In the genomic region with DNA sequence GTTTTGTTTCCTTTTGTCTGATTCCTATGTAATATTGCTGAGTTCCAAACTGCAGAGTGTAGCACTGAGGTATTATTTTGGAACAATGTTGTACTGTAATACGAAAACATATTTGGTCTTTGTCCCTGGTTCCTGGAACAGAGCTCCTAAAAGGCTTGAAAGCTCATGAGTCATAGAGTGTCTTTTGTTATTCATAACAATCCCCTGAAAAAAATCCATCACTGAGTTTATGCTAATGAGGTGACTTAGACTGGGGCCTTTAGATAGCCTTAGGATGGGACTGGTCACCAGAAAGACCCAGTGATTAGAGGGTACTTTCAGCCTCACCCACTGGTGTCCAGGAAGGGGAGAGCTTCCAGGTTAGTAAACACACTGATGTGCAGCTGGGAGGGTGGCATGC, we compare ENCODE assay signal across 12 cellular contexts.
A peak's percentile ranks its signal among the peaks of the same experiment; 100 is the strongest.
DNase-seq lines count a peak whose midpoint lies in the region; ATAC-seq and TF ChIP-seq lines count a peak whose summit lies in the region.
"Had no signal": no experiment of that assay in that cellular context is flagged by ENCODE, and none has a peak within 500 bp of the region (broad histone marks: within the 10 kb centered on the region; RNA-seq: fewer than 3 reads in every experiment).

No MANE protein-coding gene starts in this region.

- no peak overlapping the region for H3K27ac ChIP-seq in prostate gland
- H3K27ac ChIP-seq: parathyroid adenoma, testis had no signal

- H3K27me3 ChIP-seq in prostate gland (replicated peaks; ENCODE audit: insufficient read depth), result no peaks in the 10 kb centered on the region
- H3K27me3 ChIP-seq: testis had no signal

- no peaks in the 10 kb centered on the region for H3K4me1 ChIP-seq in prostate gland (replicated peaks)
- H3K4me1 ChIP-seq: parathyroid adenoma, testis had no signal

- intact Hi-C loops in prostate gland (cut with DNase I), result no loop called here
- intact Hi-C loops in Right ventricle myocardium superior (cut with DNase I), result no loop called here

- TF ChIP-seq CTCF in prostate gland (IDR thresholded peaks at IDR 0.05), result no peak

- ATAC-seq in HG02852 (IDR thresholded peaks at IDR 0.05; ENCODE audit: unreplicated experiment) (peak; percentile 92), SK-N-SH treated with all-trans-retinoic acid at 6 μM for 48 hours (peak; percentile 61), Right ventricle myocardium superior (ENCODE audit: poor library complexity) (no peak)

- DNase-seq in NCI-H748 (lab: John Stamatoyannopoulos, UW; ENCODE audit: unreplicated experiment), result peak; percentile 38
- DNase-seq in NCI-H748 treated with DMSO at 0.1 percent for 48 hours (lab: John Stamatoyannopoulos, UW), result no peak
- DNase-seq in pons (ENCODE audit: low spot score), result peak; percentile 45
- DNase-seq in medulla oblongata (ENCODE audit: extremely low spot score), result no peak
- DNase-seq in prostate gland (ENCODE audit: low spot score), result no peak
- no peak for DNase-seq in Right ventricle myocardium superior
- DNase-seq: erythroblast, NCI-H226, testis had no signal

- no peak overlapping the region for H3K4me3 ChIP-seq in prostate gland
- H3K4me3 ChIP-seq: testis had no signal

- no peaks in the 10 kb centered on the region for H3K9me3 ChIP-seq in prostate gland
- H3K9me3 ChIP-seq: testis had no signal

- no peak for TF ChIP-seq POLR2A in prostate gland (IDR thresholded peaks at IDR 0.05)

- 69% methylated on average over 1 of the region's 1 CpG for WGBS in prostate gland

- no peaks in the 10 kb centered on the region for H3K36me3 ChIP-seq in prostate gland

TF ChIP-seq in SK-N-SH treated with all-trans-retinoic acid at 6 μM for 48 hours, 23 proteins besides CTCF, POLR2A, EP300 and RAD21:
- TF ChIP-seq ARNTL (CRISPR knock-in tag; IDR thresholded peaks at IDR 0.05; ENCODE audit: borderline replicate concordance, low read depth), result no peak
- TF ChIP-seq TOX (CRISPR knock-in tag; IDR thresholded peaks at IDR 0.05; ENCODE audit: borderline replicate concordance), result no peak
- TF ChIP-seq ZNF8 (CRISPR knock-in tag; IDR thresholded peaks at IDR 0.05), result no peak
- TF ChIP-seq, protein P1, sequence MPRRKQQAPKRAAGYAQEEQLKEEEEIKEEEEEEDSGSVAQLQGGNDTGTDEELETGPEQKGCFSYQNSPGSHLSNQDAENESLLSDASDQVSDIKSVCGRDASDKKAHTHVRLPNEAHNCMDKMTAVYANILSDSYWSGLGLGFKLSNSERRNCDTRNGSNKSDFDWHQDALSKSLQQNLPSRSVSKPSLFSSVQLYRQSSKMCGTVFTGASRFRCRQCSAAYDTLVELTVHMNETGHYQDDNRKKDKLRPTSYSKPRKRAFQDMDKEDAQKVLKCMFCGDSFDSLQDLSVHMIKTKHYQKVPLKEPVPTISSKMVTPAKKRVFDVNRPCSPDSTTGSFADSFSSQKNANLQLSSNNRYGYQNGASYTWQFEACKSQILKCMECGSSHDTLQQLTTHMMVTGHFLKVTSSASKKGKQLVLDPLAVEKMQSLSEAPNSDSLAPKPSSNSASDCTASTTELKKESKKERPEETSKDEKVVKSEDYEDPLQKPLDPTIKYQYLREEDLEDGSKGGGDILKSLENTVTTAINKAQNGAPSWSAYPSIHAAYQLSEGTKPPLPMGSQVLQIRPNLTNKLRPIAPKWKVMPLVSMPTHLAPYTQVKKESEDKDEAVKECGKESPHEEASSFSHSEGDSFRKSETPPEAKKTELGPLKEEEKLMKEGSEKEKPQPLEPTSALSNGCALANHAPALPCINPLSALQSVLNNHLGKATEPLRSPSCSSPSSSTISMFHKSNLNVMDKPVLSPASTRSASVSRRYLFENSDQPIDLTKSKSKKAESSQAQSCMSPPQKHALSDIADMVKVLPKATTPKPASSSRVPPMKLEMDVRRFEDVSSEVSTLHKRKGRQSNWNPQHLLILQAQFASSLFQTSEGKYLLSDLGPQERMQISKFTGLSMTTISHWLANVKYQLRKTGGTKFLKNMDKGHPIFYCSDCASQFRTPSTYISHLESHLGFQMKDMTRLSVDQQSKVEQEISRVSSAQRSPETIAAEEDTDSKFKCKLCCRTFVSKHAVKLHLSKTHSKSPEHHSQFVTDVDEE (CRISPR knock-in tag; IDR thresholded peaks at IDR 0.05), result no peak
- TF ChIP-seq, protein P2, sequence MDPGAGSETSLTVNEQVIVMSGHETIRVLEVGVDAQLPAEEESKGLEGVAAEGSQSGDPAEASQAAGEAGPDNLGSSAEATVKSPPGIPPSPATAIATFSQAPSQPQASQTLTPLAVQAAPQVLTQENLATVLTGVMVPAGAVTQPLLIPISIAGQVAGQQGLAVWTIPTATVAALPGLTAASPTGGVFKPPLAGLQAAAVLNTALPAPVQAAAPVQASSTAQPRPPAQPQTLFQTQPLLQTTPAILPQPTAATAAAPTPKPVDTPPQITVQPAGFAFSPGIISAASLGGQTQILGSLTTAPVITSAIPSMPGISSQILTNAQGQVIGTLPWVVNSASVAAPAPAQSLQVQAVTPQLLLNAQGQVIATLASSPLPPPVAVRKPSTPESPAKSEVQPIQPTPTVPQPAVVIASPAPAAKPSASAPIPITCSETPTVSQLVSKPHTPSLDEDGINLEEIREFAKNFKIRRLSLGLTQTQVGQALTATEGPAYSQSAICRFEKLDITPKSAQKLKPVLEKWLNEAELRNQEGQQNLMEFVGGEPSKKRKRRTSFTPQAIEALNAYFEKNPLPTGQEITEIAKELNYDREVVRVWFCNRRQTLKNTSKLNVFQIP (CRISPR knock-in tag; IDR thresholded peaks at IDR 0.05; ENCODE audit: borderline replicate concordance, low read depth), result no peak
- TF ChIP-seq SNAI2 (CRISPR knock-in tag; IDR thresholded peaks at IDR 0.05), result no peak
- TF ChIP-seq RARB (CRISPR knock-in tag; IDR thresholded peaks at IDR 0.05), result no peak
- TF ChIP-seq GLIS3 (CRISPR knock-in tag; IDR thresholded peaks at IDR 0.05), result no peak
- TF ChIP-seq, protein P3, sequence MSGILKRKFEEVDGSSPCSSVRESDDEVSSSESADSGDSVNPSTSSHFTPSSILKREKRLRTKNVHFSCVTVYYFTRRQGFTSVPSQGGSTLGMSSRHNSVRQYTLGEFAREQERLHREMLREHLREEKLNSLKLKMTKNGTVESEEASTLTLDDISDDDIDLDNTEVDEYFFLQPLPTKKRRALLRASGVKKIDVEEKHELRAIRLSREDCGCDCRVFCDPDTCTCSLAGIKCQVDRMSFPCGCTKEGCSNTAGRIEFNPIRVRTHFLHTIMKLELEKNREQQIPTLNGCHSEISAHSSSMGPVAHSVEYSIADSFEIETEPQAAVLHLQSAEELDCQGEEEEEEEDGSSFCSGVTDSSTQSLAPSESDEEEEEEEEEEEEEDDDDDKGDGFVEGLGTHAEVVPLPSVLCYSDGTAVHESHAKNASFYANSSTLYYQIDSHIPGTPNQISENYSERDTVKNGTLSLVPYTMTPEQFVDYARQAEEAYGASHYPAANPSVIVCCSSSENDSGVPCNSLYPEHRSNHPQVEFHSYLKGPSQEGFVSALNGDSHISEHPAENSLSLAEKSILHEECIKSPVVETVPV (CRISPR knock-in tag; IDR thresholded peaks at IDR 0.05), result no peak
- no peak for TF ChIP-seq ZC3H10 (CRISPR knock-in tag; IDR thresholded peaks at IDR 0.05)
- no peak for TF ChIP-seq BACH2 (CRISPR knock-in tag; IDR thresholded peaks at IDR 0.05; ENCODE audit: borderline replicate concordance)

Comparison
In these comparisons a context has a peak if more than half of its experiments do, and no peak if none do; other contexts are left out.
1. DNase-seq: peak in NCI-H748 (single experiment) and pons (single experiment); none in NCI-H748 treated with DMSO at 0.1 percent for 48 hours (single experiment), medulla oblongata (single experiment), prostate gland (single experiment) and Right ventricle myocardium superior (single experiment).